Comparison of ENCODE assay signal across 1 cellular context in the genomic region with DNA sequence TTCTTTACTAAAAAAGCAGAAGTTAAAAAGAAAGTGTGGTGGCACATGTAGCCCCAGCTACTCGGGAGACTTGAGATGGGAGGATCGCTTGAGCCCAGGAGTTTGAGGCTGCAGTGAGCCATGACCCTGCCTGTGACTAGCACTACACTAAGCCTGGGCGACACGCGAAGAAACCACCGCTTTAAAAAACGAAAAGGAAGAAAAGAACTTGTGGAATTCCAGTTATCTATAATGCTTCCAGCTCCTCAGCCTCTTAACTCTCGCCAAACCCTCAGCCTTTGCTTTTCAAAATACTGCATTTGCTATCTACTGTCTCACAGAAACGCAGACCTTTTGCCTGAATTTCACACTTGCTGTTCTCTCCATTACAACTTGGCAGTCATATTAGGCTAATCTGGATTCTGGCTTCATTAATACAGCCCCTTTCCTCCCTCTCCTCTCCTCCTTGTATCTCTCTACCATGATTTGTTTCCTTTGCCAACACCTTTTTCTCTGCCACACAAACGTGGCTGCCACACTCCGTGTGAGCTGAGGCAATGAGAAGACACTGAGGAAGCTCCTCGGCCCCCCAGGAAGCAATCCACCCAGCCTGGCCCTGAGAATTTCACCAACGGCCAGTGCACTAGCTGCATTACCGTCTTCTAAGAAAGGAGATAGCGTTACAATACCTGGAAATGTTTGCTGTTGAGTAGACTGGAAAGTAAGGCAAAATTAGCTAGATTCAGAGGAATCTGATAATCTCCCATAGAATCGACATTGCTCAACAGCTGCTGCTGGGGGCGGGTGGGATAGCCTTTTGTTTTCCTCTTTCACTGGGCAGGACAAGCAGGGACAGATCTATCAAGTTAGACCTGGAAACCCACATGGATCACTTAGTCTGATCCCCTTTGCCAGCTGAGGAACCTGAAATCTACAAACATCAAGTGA.
TF ChIP-seq lines count a peak whose summit lies in the region.

No MANE protein-coding gene starts in this region.

TF ChIP-seq in K562, 482 proteins besides CTCF, POLR2A, EP300 and RAD21 (continued from another document):
- TF ChIP-seq, protein P1, sequence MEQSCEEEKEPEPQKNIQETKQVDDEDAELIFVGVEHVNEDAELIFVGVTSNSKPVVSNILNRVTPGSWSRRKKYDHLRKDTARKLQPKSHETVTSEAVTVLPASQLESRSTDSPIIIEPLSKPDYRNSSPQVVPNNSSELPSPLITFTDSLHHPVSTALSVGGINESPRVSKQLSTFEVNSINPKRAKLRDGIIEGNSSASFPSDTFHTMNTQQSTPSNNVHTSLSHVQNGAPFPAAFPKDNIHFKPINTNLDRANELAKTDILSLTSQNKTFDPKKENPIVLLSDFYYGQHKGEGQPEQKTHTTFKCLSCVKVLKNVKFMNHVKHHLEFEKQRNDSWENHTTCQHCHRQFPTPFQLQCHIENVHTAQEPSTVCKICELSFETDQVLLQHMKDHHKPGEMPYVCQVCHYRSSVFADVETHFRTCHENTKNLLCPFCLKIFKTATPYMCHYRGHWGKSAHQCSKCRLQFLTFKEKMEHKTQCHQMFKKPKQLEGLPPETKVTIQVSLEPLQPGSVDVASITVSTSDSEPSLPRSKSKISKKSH (CRISPR knock-in tag; IDR thresholded peaks at IDR 0.05) = no peak
- TF ChIP-seq U2AF2 (optimal IDR thresholded peaks at IDR 0.05; ENCODE audit: low read depth, low read length) = no peak
- TF ChIP-seq CC2D1A (IDR thresholded peaks at IDR 0.05) = peak; percentile 29; the same call in 1 of the 2 replicates
- TF ChIP-seq, protein P2, sequence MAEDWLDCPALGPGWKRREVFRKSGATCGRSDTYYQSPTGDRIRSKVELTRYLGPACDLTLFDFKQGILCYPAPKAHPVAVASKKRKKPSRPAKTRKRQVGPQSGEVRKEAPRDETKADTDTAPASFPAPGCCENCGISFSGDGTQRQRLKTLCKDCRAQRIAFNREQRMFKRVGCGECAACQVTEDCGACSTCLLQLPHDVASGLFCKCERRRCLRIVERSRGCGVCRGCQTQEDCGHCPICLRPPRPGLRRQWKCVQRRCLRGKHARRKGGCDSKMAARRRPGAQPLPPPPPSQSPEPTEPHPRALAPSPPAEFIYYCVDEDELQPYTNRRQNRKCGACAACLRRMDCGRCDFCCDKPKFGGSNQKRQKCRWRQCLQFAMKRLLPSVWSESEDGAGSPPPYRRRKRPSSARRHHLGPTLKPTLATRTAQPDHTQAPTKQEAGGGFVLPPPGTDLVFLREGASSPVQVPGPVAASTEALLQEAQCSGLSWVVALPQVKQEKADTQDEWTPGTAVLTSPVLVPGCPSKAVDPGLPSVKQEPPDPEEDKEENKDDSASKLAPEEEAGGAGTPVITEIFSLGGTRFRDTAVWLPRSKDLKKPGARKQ (CRISPR knock-in tag; IDR thresholded peaks at IDR 0.05) = no peak
- no peak for TF ChIP-seq ZNF561 (CRISPR knock-in tag; conservative IDR thresholded peaks at IDR 0.05)
- TF ChIP-seq KAT2B (IDR thresholded peaks at IDR 0.05; ENCODE audit: low read depth, low read length) = no peak
- TF ChIP-seq, protein P3, sequence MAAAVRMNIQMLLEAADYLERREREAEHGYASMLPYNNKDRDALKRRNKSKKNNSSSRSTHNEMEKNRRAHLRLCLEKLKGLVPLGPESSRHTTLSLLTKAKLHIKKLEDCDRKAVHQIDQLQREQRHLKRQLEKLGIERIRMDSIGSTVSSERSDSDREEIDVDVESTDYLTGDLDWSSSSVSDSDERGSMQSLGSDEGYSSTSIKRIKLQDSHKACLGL (CRISPR knock-in tag; IDR thresholded peaks at IDR 0.05; ENCODE audit: borderline replicate concordance, poor library complexity, severe bottlenecking) = no peak
- no peak for TF ChIP-seq RBM14 (IDR thresholded peaks at IDR 0.05; ENCODE audit: borderline replicate concordance, insufficient read depth, low read depth, low read length)
- no peak; the same call in 1 of the 2 replicates for TF ChIP-seq RAD51 (IDR thresholded peaks at IDR 0.05; ENCODE audit: borderline replicate concordance, low read depth)
- no peak for TF ChIP-seq YY1 (IDR thresholded peaks at IDR 0.05; ENCODE audit: borderline replicate concordance in 1 of 3, control insufficient read depth in 1 of 3, extremely low read depth in 1 of 3, insufficient read depth in 3 of 3, insufficient read length in 1 of 3, insufficient replicate concordance in 2 of 3, low read depth in 1 of 3, low read length in 2 of 3)
- no peak for TF ChIP-seq ZNF41 (CRISPR knock-in tag; conservative IDR thresholded peaks at IDR 0.05)
- no peak for TF ChIP-seq SMAD1 (IDR thresholded peaks at IDR 0.05; ENCODE audit: low read depth, low read length, partially characterized antibody)
- no peak for TF ChIP-seq RHOXF2B (CRISPR knock-in tag; conservative IDR thresholded peaks at IDR 0.05)
- peak; percentile 85 for TF ChIP-seq POLR2H (tag; IDR thresholded peaks at IDR 0.05; ENCODE audit: low read depth)
- TF ChIP-seq GATAD2B (IDR thresholded peaks at IDR 0.05; ENCODE audit: borderline replicate concordance) = 0 out of 2 replicates have a peak, but pooled peaks have one; percentile 56
- peak; percentile 84; the same call in 1 of the 2 replicates for TF ChIP-seq DPF2 (IDR thresholded peaks at IDR 0.05)
- no peak for TF ChIP-seq PURB (CRISPR knock-in tag; IDR thresholded peaks at IDR 0.05; ENCODE audit: low read depth)
- TF ChIP-seq YBX1 (IDR thresholded peaks at IDR 0.05) = no peak
- TF ChIP-seq GTF2A2 (tag; IDR thresholded peaks at IDR 0.05) = no peak
- TF ChIP-seq RFX1 (IDR thresholded peaks at IDR 0.05) = no peak; the same call in 1 of the 2 replicates
- no peak for TF ChIP-seq KLF6 (CRISPR knock-in tag; IDR thresholded peaks at IDR 0.05; ENCODE audit: borderline replicate concordance)
- TF ChIP-seq KDM4B (IDR thresholded peaks at IDR 0.05; ENCODE audit: borderline replicate concordance in 2 of 2, low read depth in 1 of 2) = no peak; a peak in 1 of 4 replicates
- no peak for TF ChIP-seq ZNF146 (CRISPR knock-in tag; IDR thresholded peaks at IDR 0.05; ENCODE audit: unreplicated experiment)
- TF ChIP-seq NFE2 (IDR thresholded peaks at IDR 0.05; ENCODE audit: low read depth) = no peak
- TF ChIP-seq, protein P4, sequence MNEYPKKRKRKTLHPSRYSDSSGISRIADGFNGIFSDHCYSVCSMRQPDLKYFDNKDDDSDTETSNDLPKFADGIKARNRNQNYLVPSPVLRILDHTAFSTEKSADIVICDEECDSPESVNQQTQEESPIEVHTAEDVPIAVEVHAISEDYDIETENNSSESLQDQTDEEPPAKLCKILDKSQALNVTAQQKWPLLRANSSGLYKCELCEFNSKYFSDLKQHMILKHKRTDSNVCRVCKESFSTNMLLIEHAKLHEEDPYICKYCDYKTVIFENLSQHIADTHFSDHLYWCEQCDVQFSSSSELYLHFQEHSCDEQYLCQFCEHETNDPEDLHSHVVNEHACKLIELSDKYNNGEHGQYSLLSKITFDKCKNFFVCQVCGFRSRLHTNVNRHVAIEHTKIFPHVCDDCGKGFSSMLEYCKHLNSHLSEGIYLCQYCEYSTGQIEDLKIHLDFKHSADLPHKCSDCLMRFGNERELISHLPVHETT (CRISPR knock-in tag; conservative IDR thresholded peaks at IDR 0.05 in 1 of 2, IDR thresholded peaks at IDR 0.05 in 1 of 2) = no peak
- TF ChIP-seq, protein P5, sequence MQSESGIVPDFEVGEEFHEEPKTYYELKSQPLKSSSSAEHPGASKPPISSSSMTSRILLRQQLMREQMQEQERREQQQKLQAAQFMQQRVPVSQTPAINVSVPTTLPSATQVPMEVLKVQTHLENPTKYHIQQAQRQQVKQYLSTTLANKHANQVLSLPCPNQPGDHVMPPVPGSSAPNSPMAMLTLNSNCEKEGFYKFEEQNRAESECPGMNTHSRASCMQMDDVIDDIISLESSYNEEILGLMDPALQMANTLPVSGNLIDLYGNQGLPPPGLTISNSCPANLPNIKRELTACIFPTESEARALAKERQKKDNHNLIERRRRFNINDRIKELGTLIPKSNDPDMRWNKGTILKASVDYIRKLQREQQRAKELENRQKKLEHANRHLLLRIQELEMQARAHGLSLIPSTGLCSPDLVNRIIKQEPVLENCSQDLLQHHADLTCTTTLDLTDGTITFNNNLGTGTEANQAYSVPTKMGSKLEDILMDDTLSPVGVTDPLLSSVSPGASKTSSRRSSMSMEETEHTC (IDR thresholded peaks at IDR 0.05) = no peak
- TF ChIP-seq SMARCB1 (IDR thresholded peaks at IDR 0.05; ENCODE audit: insufficient read length, low read depth) = no peak
- TF ChIP-seq, protein P6, sequence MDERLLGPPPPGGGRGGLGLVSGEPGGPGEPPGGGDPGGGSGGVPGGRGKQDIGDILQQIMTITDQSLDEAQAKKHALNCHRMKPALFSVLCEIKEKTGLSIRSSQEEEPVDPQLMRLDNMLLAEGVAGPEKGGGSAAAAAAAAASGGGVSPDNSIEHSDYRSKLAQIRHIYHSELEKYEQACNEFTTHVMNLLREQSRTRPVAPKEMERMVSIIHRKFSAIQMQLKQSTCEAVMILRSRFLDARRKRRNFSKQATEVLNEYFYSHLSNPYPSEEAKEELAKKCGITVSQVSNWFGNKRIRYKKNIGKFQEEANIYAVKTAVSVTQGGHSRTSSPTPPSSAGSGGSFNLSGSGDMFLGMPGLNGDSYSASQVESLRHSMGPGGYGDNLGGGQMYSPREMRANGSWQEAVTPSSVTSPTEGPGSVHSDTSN (CRISPR knock-in tag; IDR thresholded peaks at IDR 0.05; ENCODE audit: low read depth) = no peak
- TF ChIP-seq, protein P6 (tag; conservative IDR thresholded peaks at IDR 0.05; ENCODE audit: low read depth) = no peak
